Comparison of ENCODE assay signal across 1 cellular context in genomic region chr17:68906638-68907037, GRCh38.
TF ChIP-seq lines count a peak whose summit lies in the region.

No MANE protein-coding gene starts in this region.

TF ChIP-seq in GM23338, 12 proteins besides CTCF, POLR2A, EP300 and RAD21 (continued from another document):
- TF ChIP-seq ZNF462 (CRISPR knock-in tag; IDR thresholded peaks at IDR 0.05): no peak
